In genomic region chr5:83513081-83513480, GRCh38 we compare ENCODE assay signal across 27 cellular contexts. TPM values are rescaled to one million over a fixed set of nuclear protein-coding genes. Genes with fewer than 3 reads are reported as not detected.
DNase-seq lines count a peak whose midpoint lies in the region; ATAC-seq, FAIRE-seq and TF ChIP-seq lines count a peak whose summit lies in the region.
"Had no signal": no experiment of that assay in that cellular context is flagged by ENCODE, and none has a peak within 500 bp of the region (broad histone marks: within the 10 kb centered on the region; RNA-seq: fewer than 3 reads in every experiment).

No MANE protein-coding gene starts in this region.

- H3K9ac ChIP-seq in mammary epithelial cell (ENCODE audit: insufficient read depth, low read length) (no peak overlapping the region), K562 (ENCODE audit: insufficient read depth in 1 of 2, low read depth in 2 of 2, low read length in 2 of 2) (no peak overlapping the region), neural cell (ENCODE audit: low read length) (no peak overlapping the region)

- no peaks in the 10 kb centered on the region for H3K9me3 ChIP-seq in breast epithelium
- no peaks in the 10 kb centered on the region for H3K9me3 ChIP-seq in mammary epithelial cell (replicated peaks; ENCODE audit: insufficient read depth, low read length)
- no peaks in the 10 kb centered on the region for H3K9me3 ChIP-seq in K562 (replicated peaks; ENCODE audit: control insufficient read depth, insufficient read depth, low read depth, low read length)
- H3K9me3 ChIP-seq in neural cell (ENCODE audit: low read length) = no peaks in the 10 kb centered on the region
- H3K9me3 ChIP-seq in SJCRH30 (replicated peaks) = no peaks in the 10 kb centered on the region
- H3K9me3 ChIP-seq: BE2C, HAP-1, SJSA1 had no signal

- ATAC-seq in K562 (no peak), GM21528 (IDR thresholded peaks at IDR 0.05; ENCODE audit: low FRiP score, unreplicated experiment) (no peak), GM21367 (IDR thresholded peaks at IDR 0.05; ENCODE audit: unreplicated experiment) (no peak)
- ATAC-seq: Right ventricle myocardium inferior had no signal

- no TSS peak for BruUV-seq in mammary epithelial cell (replicated peaks; lab: Mats Ljungman, UMichigan)
- BruUV-seq in K562 (replicated peaks; lab: Mats Ljungman, UMichigan) = no TSS peak

- H3K4me3 ChIP-seq in breast epithelium (no peak overlapping the region), mammary epithelial cell (replicated peaks in 1 of 3; ENCODE audit: insufficient read depth in 1 of 3, low read depth in 2 of 3, low read length in 3 of 3) (no peak overlapping the region), K562 (no peak overlapping the region), neural cell (ENCODE audit: low read length) (peak overlapping the region; percentile 20), SJCRH30 (no peak overlapping the region)
- H3K4me3 ChIP-seq: HAP-1, MG63, PC-9, SJSA1 had no signal

- peaks cover 7% of the 10 kb centered on the region for H3F3A ChIP-seq in neural cell (ENCODE audit: insufficient read depth, low read length, poor library complexity, severe bottlenecking)

- DNase-seq in breast epithelium (ENCODE audit: low spot score in 2 of 2) = no peak
- DNase-seq in mammary epithelial cell = no peak
- DNase-seq in K562 (ENCODE audit: extremely low read depth in 1 of 4, low spot score in 3 of 4) = no peak
- DNase-seq in SJCRH30 = no peak
- DNase-seq in stimulated activated CD4-positive, alpha-beta T cell treated with anti-CD3 and anti-CD28 coated beads, Interleukin-1b, Interleukin-23, amount 100 ng/mL, for 48 hours = no peak
- DNase-seq: 8988T; BE2C; CD8-positive, alpha-beta memory T cell; DMS79 treated with DMSO at 0.1 percent for 48 hours; GOT3; HFFc6; KG1; MG63; NCI-H2029; NCI-H446 treated with DMSO at 0.1 percent for 48 hours; NCI-H526; NCI-H82; NK-92 treated with Interleukin-12 subunit alpha and Interleukin-12 subunit beta, amount 100 ng/mL, for 24 hours; PC-9 had no signal

- no peaks in the 10 kb centered on the region for H4K20me1 ChIP-seq in mammary epithelial cell (ENCODE audit: insufficient read depth, low read length)
- H4K20me1 ChIP-seq in K562 (replicated peaks; ENCODE audit: control insufficient read depth, insufficient read depth, low read length) = no peaks in the 10 kb centered on the region
- H4K20me1 ChIP-seq in neural cell (ENCODE audit: insufficient read depth) = peaks cover 87% of the 10 kb centered on the region

- no peaks in the 10 kb centered on the region for H3K4me1 ChIP-seq in breast epithelium
- peaks cover 10% of the 10 kb centered on the region for H3K4me1 ChIP-seq in mammary epithelial cell (ENCODE audit: insufficient read depth, low read length)
- 0 out of 5 replicates have a peak, but pooled peaks cover 0 to 2% of the 10 kb centered on the region in 2 experiments for H3K4me1 ChIP-seq in K562 (replicated peaks in 1 of 2; ENCODE audit: control insufficient read depth in 2 of 2, insufficient read depth in 2 of 2, low read length in 2 of 2)
- peaks cover 56% of the 10 kb centered on the region for H3K4me1 ChIP-seq in SJCRH30
- H3K4me1 ChIP-seq: HAP-1 had no signal

- in situ Hi-C loops in mammary epithelial cell (cut with MboI; ENCODE audit: low sequenced_read_pairs in 2 of 2) (no loop called here), K562 (cut with MboI) (no loop called here)

- H3K27me3 ChIP-seq in breast epithelium (no peaks in the 10 kb centered on the region), mammary epithelial cell (ENCODE audit: insufficient read depth, low read length) (no peaks in the 10 kb centered on the region), K562 (ENCODE audit: control insufficient read depth in 2 of 2, insufficient read depth in 2 of 2, low read length in 2 of 2) (no peaks in the 10 kb centered on the region), neural cell (ENCODE audit: insufficient read depth, low read depth, low read length) (no peaks in the 10 kb centered on the region), SJCRH30 (no peaks in the 10 kb centered on the region)
- H3K27me3 ChIP-seq: BE2C, MG63, SJSA1 had no signal

- TF ChIP-seq POLR2A in breast epithelium (IDR thresholded peaks at IDR 0.05) (no peak), K562 (conservative IDR thresholded peaks at IDR 0.05) (no peak)

- POLR2A ChIA-PET in K562 (lab: Yijun Ruan, JAX) = interaction anchor here (0.8 kb wide), 1 partner anchor 1054 kb away, joined by 3 read pairs; no protein-coding TSS in a partner anchor

- intact Hi-C loops in breast epithelium (cut with DNase I; ENCODE audit: low total_unique reads) = no loop called here
- intact Hi-C loops in mammary epithelial cell (cut with micrococcal nuclease) = no loop called here
- intact Hi-C loops in K562 (cut with micrococcal nuclease) = no loop called here

- TF ChIP-seq RAD21 in K562 (CRISPR knock-in tag; conservative IDR thresholded peaks at IDR 0.05 in 1 of 2, IDR thresholded peaks at IDR 0.05 in 1 of 2) (no peak), neural cell (conservative IDR thresholded peaks at IDR 0.05) (no peak)

- TF ChIP-seq EP300 in K562 (IDR thresholded peaks at IDR 0.05; ENCODE audit: low read length) = no peak
- no peak for TF ChIP-seq EP300 in neural cell (conservative IDR thresholded peaks at IDR 0.05; ENCODE audit: poor library complexity, severe bottlenecking)

- H3K9me2 ChIP-seq in neural cell (ENCODE audit: insufficient read depth, low read length) = no peaks in the 10 kb centered on the region

- H3K9me1 ChIP-seq in K562 (ENCODE audit: control insufficient read depth, insufficient read depth, low read length) = no peaks in the 10 kb centered on the region

- H3K36me3 ChIP-seq in breast epithelium (no peaks in the 10 kb centered on the region), mammary epithelial cell (ENCODE audit: insufficient read depth, low read length) (no peaks in the 10 kb centered on the region), K562 (ENCODE audit: control insufficient read depth, insufficient read depth, low read length) (no peaks in the 10 kb centered on the region), neural cell (ENCODE audit: insufficient read depth, low read length) (peaks cover 47% of the 10 kb centered on the region), SJCRH30 (peaks cover 33% of the 10 kb centered on the region)
- H3K36me3 ChIP-seq: BE2C, HAP-1 had no signal

- H3K4me2 ChIP-seq in mammary epithelial cell (ENCODE audit: insufficient read depth, low read depth, low read length) (no peak overlapping the region), K562 (ENCODE audit: insufficient read depth, low read length) (no peak overlapping the region), neural cell (ENCODE audit: low read length) (no peak overlapping the region)
- H3K4me2 ChIP-seq: PC-9 had no signal

- dilution Hi-C loops in mammary epithelial cell (cut with HindIII; ENCODE audit: low sequenced_read_pairs) = no loop called here

- TF ChIP-seq CTCF in breast epithelium (IDR thresholded peaks at IDR 0.05) (no peak), mammary epithelial cell (conservative IDR thresholded peaks at IDR 0.05 in 1 of 2, IDR thresholded peaks at IDR 0.05 in 1 of 2; ENCODE audit: extremely low read depth in 1 of 2, insufficient read depth in 1 of 2, low read depth in 1 of 2, low read length in 2 of 2) (no peak), K562 (IDR thresholded peaks at IDR 0.05 in 2 of 3, conservative IDR thresholded peaks at IDR 0.05 in 1 of 3; ENCODE audit: insufficient read depth in 2 of 3, low read depth in 1 of 3, low read length in 3 of 3) (no peak), neural cell (IDR thresholded peaks at IDR 0.05; ENCODE audit: poor library complexity, severe bottlenecking) (no peak)

- WGBS in mammary epithelial cell (ENCODE audit: low coverage, missing lambda C conversion rate) = 83% methylated on average over 1 of the region's 1 CpG
- 0% methylated on average over 1 of the region's 1 CpG for WGBS in K562 (ENCODE audit: insufficient coverage, low coverage, missing lambda C conversion rate)

- H2AFZ ChIP-seq in mammary epithelial cell (ENCODE audit: low read depth, low read length) (no peak overlapping the region), K562 (ENCODE audit: low read depth, low read length) (no peak overlapping the region), neural cell (ENCODE audit: low read depth, low read length) (no peak overlapping the region)
- H2AFZ ChIP-seq: PC-9 had no signal

- no peak for FAIRE-seq in K562 (lab: Jason Lieb, UNC)
- FAIRE-seq: GM12892, HTR-8/SVneo had no signal

- H3K27ac ChIP-seq in breast epithelium (peak overlapping the region; percentile 48 to 59), mammary epithelial cell (ENCODE audit: insufficient read depth, low read depth, low read length) (no peak overlapping the region), K562 (ENCODE audit: extremely low read depth, low read depth, low read length) (no peak overlapping the region), neural cell (ENCODE audit: low read length) (no peak overlapping the region), SJCRH30 (no peak overlapping the region)
- H3K27ac ChIP-seq: PC-9, SJSA1 had no signal

- CTCF ChIA-PET in mammary epithelial cell (lab: Charles Lee; ENCODE audit: low non-redundant PET) = no interaction called here
- CTCF ChIA-PET in K562 (lab: Yijun Ruan, JAX; ENCODE audit: low intra/inter-chr PET ratio) = no interaction called here

- H3K79me2 ChIP-seq in mammary epithelial cell (ENCODE audit: insufficient read depth, low read length) (no peaks in the 10 kb centered on the region), K562 (ENCODE audit: control insufficient read depth, insufficient read depth, low read length) (no peaks in the 10 kb centered on the region), neural cell (replicated peaks; ENCODE audit: insufficient read depth, low read length) (peaks cover 98% of the 10 kb centered on the region)

RNA-seq across cellular contexts. Expression of gene VCAN, which starts 41.5 kb away (rescaled TPM):
- total RNA-seq in breast epithelium (100 to 1,000 TPM in 2 of 3 donors, 10 to 100 TPM in 1; 31.6 to 245 (median 138) TPM), mammary epithelial cell (100 to 1,000 TPM in 1 of 2 donors, 10 to 100 TPM in 1; 82.9 to 234 TPM), K562 (2014; rRNA removed) (0.05 and 0.37 TPM in 2 replicates), K562 (2014; rRNA removed; fragmentation: Illumina TruSeq; extraction: Trizol) (0.06 and 0.07 TPM in 2 replicates), K562 (2015; rRNA removed; fragmentation: Illumina TruSeq; extraction: Trizol) (0.22 and 0.26 TPM in 2 replicates), K562 (2021) (0.29 and 0.33 TPM in 2 replicates)
- polyA plus RNA-seq in mammary epithelial cell (28.7 TPM), K562 (2011; rRNA removed) (0.03 and 0.12 TPM in 2 replicates), K562 (2014; fragmentation: Illumina TruSeq; extraction: Trizol) (0.12 and 0.29 TPM in 2 replicates), K562 (2014; fragmentation: Nextera tagmentation; extraction: Ambion mirVana) (under 1 TPM; 0.01 to 0.04 TPM), K562 (2014; rRNA removed) (0.01 and 0.40 TPM in 2 replicates), neural cell (1,185 and 1,274 TPM in 2 replicates)
- polyA minus RNA-seq in mammary epithelial cell (73.9 TPM), neural cell (3,969 and 5,103 TPM in 2 replicates)
- 0.05 and 0.16 TPM in 2 replicates for total RNA-seq in K562 (2011; cell fraction: chromatin; rRNA removed; ENCODE audit: low replicate concordance)
- not detected in 2 replicates for total RNA-seq in K562 (2011; cell fraction: nucleolus; rRNA removed)
- total RNA-seq in K562 (2011; cell fraction: nucleoplasm; rRNA removed) = 0.07 TPM in 1 of 2 replicates, not detected in the other
- 0.15 and 0.19 TPM in 2 replicates for polyA plus RNA-seq in K562 (2011; cell fraction: cytosol; rRNA removed)
- polyA plus RNA-seq in K562 (2011; cell fraction: nucleus; rRNA removed) = 0.04 and 0.17 TPM in 2 replicates
- 0.29 and 0.30 TPM in 2 replicates for polyA plus RNA-seq in K562 (2012)
- 0.46 and 0.60 TPM in 2 replicates for polyA minus RNA-seq in K562 (2011; rRNA and poly(A)+ RNA removed)
- not detected in 2 replicates for polyA minus RNA-seq in K562 (2011; cell fraction: cytosol; rRNA and poly(A)+ RNA removed)
- polyA minus RNA-seq in K562 (2011; cell fraction: nucleus; rRNA and poly(A)+ RNA removed) = 0.13 and 0.56 TPM in 2 replicates
- total RNA-seq in SJCRH30 (2014; rRNA removed; shearing (Covaris generic)) = 157 TPM in 2 replicates
- polyA plus RNA-seq: CD8-positive, alpha-beta memory T cell had no signal

Comparison
In these comparisons a context has a peak if more than half of its experiments do, and no peak if none do; other contexts are left out.
1. H3K27ac ChIP-seq: peak in breast epithelium (2 of 2); none in mammary epithelial cell (single experiment), K562 (single experiment), neural cell (single experiment) and SJCRH30 (single experiment).
2. RNA of gene VCAN, which starts 41.5 kb away (total RNA-seq): 82.9 to 234 TPM in mammary epithelial cell, 157 TPM in SJCRH30 and 31.6 to 245 TPM in breast epithelium; 0.05 to 0.37 TPM in K562; every median in the first group is over 10 times any median in the second.